In the genomic region with DNA sequence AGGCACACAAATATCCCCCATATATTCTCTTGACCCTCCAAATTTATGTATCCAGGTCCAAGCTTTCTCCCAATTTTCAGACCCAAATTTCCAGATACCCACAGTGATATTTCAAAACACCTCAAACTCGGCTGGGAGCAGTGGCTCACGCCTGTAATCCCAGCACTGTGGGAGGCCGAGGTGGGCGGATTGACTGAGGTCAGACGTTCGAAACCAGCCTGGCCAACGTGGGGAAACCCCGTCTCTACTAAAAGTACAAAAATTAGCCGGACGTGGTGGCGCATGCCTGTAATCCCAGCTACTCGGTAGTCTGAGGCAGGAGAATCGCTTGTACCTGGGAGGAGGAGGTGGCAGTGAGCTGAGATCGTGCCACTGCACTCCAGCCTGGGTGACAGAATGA, we compare ENCODE assay signal across 6 cellular contexts. TPM values are rescaled to one million over a fixed set of nuclear protein-coding genes. Genes with fewer than 3 reads are reported as not detected.
DNase-seq lines count a peak whose midpoint lies in the region; ATAC-seq, FAIRE-seq and TF ChIP-seq lines count a peak whose summit lies in the region.
"Not testable (repeated sequence)": the region's sequence is repeated elsewhere in the genome, so short reads cannot be mapped to it uniquely, and the experiment has no call there.

No MANE protein-coding gene starts in this region.

- peak; percentile 68 for DNase-seq in activated CD4-positive, alpha-beta T cell treated with anti-CD3 and anti-CD28 coated beads for 48 hours
- DNase-seq in astrocyte (ENCODE audit: low read depth) = not testable (repeated sequence)
- DNase-seq in spleen (peak; percentile 72), upper lobe of right lung (peak; percentile 64)

- not testable (repeated sequence) for FAIRE-seq in astrocyte (lab: Jason Lieb, UNC)

- H3K4me1 Mint-ChIP-seq in astrocyte (ENCODE audit: low read depth, unreplicated experiment) = not testable (repeated sequence)

- not testable (repeated sequence) for TF ChIP-seq CTCF in astrocyte (IDR thresholded peaks at IDR 0.05; ENCODE audit: insufficient read depth, low read depth, low read length); spleen (IDR thresholded peaks at IDR 0.05 in 8 of 11, conservative IDR thresholded peaks at IDR 0.05 in 3 of 11); upper lobe of right lung (IDR thresholded peaks at IDR 0.05)

- H3K27me3 ChIP-seq in HUES6 (ENCODE audit: control insufficient read depth, insufficient read depth, low read length) (peaks cover 13% of the 10 kb centered on the region; the same call in 1 of the 2 replicates), iPS-18a (ENCODE audit: control insufficient read depth, insufficient read depth, low read length) (peaks cover 23% of the 10 kb centered on the region)
- H3K27me3 ChIP-seq in astrocyte (ENCODE audit: insufficient read depth, low read length); spleen (replicated peaks in 1 of 7); upper lobe of right lung: not testable (repeated sequence)

- H3K4me3 ChIP-seq in HUES6 (ENCODE audit: low read depth, low read length) = peak overlapping the region; percentile 87
- not testable (repeated sequence) for H3K4me3 ChIP-seq in astrocyte (ENCODE audit: insufficient read depth, low read depth, low read length)
- peak overlapping the region; percentile 86 for H3K4me3 ChIP-seq in iPS-18a (ENCODE audit: low read length)
- peak overlapping the region in 7 of 8 donors; percentile 74 to 89 (median 78) for H3K4me3 ChIP-seq in spleen
- peak overlapping the region; percentile 81 for H3K4me3 ChIP-seq in upper lobe of right lung

- intact Hi-C loops in spleen (cut with DNase I; ENCODE audit: low total_unique reads); upper lobe of right lung (cut with DNase I): not testable (repeated sequence)

- H3K9ac ChIP-seq in HUES6 (ENCODE audit: low read length); astrocyte (ENCODE audit: low read length); iPS-18a (ENCODE audit: low read length): not testable (repeated sequence)

- not testable (repeated sequence) for ATAC-seq in upper lobe of right lung

- not testable (repeated sequence) for H3K27ac ChIP-seq in HUES6 (ENCODE audit: low read depth, low read length); astrocyte (ENCODE audit: low read depth, low read length); iPS-18a (ENCODE audit: low read length); spleen; upper lobe of right lung

- H3K36me3 Mint-ChIP-seq in astrocyte (ENCODE audit: low read depth, unreplicated experiment) = not testable (repeated sequence)

- H4K20me1 ChIP-seq in astrocyte (ENCODE audit: insufficient read depth, low read length) = not testable (repeated sequence)

- not testable (repeated sequence) for H3K9me3 Mint-ChIP-seq in astrocyte (ENCODE audit: unreplicated experiment)

- peak overlapping the region; percentile 67 for H3K4me3 Mint-ChIP-seq in astrocyte (ENCODE audit: unreplicated experiment)

- H3K27ac Mint-ChIP-seq in astrocyte (ENCODE audit: unreplicated experiment) = not testable (repeated sequence)

- not testable (repeated sequence) for H3K36me3 ChIP-seq in HUES6 (ENCODE audit: control insufficient read depth, insufficient read depth, low read length); astrocyte (ENCODE audit: insufficient read depth, low read length); iPS-18a (ENCODE audit: control insufficient read depth, low read depth, low read length); spleen; upper lobe of right lung

- WGBS in spleen, 5 donors = 60 to 70% (median 64%) methylated on average over 14 of the region's 14 CpGs

- H3K4me1 ChIP-seq in HUES6 (ENCODE audit: control insufficient read depth, insufficient read depth, low read length); astrocyte (ENCODE audit: insufficient read depth, low read length); upper lobe of right lung: not testable (repeated sequence)
- H3K4me1 ChIP-seq in iPS-18a (ENCODE audit: control insufficient read depth, low read depth, low read length) = peaks cover 12% of the 10 kb centered on the region
- H3K4me1 ChIP-seq in spleen = peaks cover 6 to 46% (median 22%) of the 10 kb centered on the region in 6 donors

- H3K79me2 ChIP-seq in astrocyte (ENCODE audit: insufficient read depth, low read length) = not testable (repeated sequence)

- H3K9me3 ChIP-seq in HUES6 (ENCODE audit: control insufficient read depth, insufficient read depth, low read depth, low read length); astrocyte (ENCODE audit: insufficient read depth, low read depth, low read length); iPS-18a (ENCODE audit: control insufficient read depth, low read depth, low read length); spleen; upper lobe of right lung: not testable (repeated sequence)

- H3K27me3 Mint-ChIP-seq in astrocyte (ENCODE audit: low read depth, unreplicated experiment) = not testable (repeated sequence)

- peak overlapping the region; percentile 98 for H3K4me2 ChIP-seq in astrocyte (ENCODE audit: low read length)

- not testable (repeated sequence) for H2AFZ ChIP-seq in astrocyte (ENCODE audit: low read depth, low read length)

- not testable (repeated sequence) for TF ChIP-seq POLR2A in spleen (IDR thresholded peaks at IDR 0.05)

RNA-seq across cellular contexts. Expression of a gene that starts 1.6 kb away (rescaled TPM):
- total RNA-seq in astrocyte = 1.7 and 2.0 TPM in 2 replicates
- total RNA-seq in spleen = 10 to 100 TPM in 3 of 7 donors, 1 to 10 TPM in 4; 7.3 to 11.5 (median 9.5) TPM
- 1 to 10 TPM; 3.2 to 5.7 (median 5.1) TPM for polyA plus RNA-seq in spleen
- total RNA-seq in upper lobe of right lung = 8.4 TPM

RNA-seq across cellular contexts. Expression of a gene that starts 10.5 kb away (rescaled TPM):
- total RNA-seq in astrocyte = 3.0 and 3.5 TPM in 2 replicates
- total RNA-seq in spleen = 1 to 10 TPM; 1.1 to 6.1 (median 3.0) TPM
- 1 to 10 TPM in 2 of 3 donors, under 1 TPM in 1; 0.83 to 3.1 (median 2.7) TPM for polyA plus RNA-seq in spleen
- 0.87 TPM for total RNA-seq in upper lobe of right lung

RNA-seq across cellular contexts. Expression of a gene that starts 10.7 kb away (rescaled TPM):
- total RNA-seq in astrocyte = 5.4 and 6.2 TPM in 2 replicates
- total RNA-seq in spleen = 1 to 10 TPM; 1.2 to 5.8 (median 4.7) TPM
- polyA plus RNA-seq in spleen = 1 to 10 TPM in 2 of 3 donors, under 1 TPM in 1; 0.65 to 1.9 (median 1.0) TPM
- total RNA-seq in upper lobe of right lung = 6.9 TPM

RNA-seq across cellular contexts. Expression of a gene that starts 32.3 kb away (rescaled TPM):
- total RNA-seq in astrocyte = 861 and 986 TPM in 2 replicates
- 100 to 1,000 TPM; 156 to 265 (median 242) TPM for total RNA-seq in spleen
- polyA plus RNA-seq in spleen = 100 to 1,000 TPM; 258 to 457 (median 407) TPM
- total RNA-seq in upper lobe of right lung = 401 TPM
